Comparison of ENCODE assay signal across 1 cellular context in the genomic region with DNA sequence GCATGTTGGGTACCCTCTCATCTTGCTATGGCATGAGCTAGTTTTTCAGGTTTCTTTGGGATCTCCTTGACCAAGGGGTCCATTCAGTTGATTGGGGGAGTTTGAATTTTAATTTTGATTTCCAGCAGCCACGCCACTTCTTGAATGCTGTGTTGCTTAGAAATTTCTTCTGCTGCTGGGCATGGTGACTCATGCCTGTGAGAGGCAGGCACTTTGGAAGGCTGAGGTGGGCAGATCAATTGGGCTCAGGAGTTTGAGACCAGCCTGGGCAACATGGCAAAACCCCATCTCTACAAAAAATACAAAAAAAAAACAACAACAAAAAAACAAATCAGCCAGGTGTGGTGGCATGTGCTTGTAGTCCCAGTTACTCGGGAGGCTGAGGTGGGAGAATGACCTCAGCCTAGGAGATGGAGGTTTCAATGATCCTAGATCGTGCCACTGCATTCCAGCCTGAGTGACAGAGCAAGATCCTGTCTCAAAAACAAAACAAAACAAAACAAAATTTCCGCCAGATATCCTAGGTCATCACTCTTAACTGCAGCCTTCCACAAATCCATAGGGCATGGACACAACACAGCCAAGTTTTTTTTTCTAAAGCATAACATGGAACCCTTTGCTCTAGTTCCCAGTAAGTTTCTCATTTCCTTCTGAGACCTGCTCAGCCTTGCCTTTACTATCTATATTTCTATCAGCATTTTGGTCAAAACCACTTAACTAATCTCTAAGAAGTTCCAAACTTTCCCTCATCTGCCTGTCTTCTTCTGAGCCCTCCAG.
TF ChIP-seq lines count a peak whose summit lies in the region.

No MANE protein-coding gene starts in this region.

TF ChIP-seq in H1, 55 proteins besides CTCF, POLR2A, EP300 and RAD21:
- TF ChIP-seq ZNF274 (IDR thresholded peaks at IDR 0.05; ENCODE audit: borderline replicate concordance, extremely low read depth, low read length) (no peak), MAFK (IDR thresholded peaks at IDR 0.05; ENCODE audit: low read depth, low read length) (no peak), SAP30 (IDR thresholded peaks at IDR 0.05; ENCODE audit: insufficient read depth, insufficient replicate concordance, low read length) (no peak), RXRA (IDR thresholded peaks at IDR 0.05; ENCODE audit: insufficient read depth, low read depth, low read length) (no peak), JUN (IDR thresholded peaks at IDR 0.05; ENCODE audit: low read depth, low read length) (no peak), USF2 (IDR thresholded peaks at IDR 0.05; ENCODE audit: low read length) (no peak), HDAC2 (IDR thresholded peaks at IDR 0.05; ENCODE audit: borderline replicate concordance in 1 of 2, low read depth in 2 of 2, low read length in 2 of 2) (no peak), SIRT6 (IDR thresholded peaks at IDR 0.05; ENCODE audit: low read length) (no peak), CBX8 (IDR thresholded peaks at IDR 0.05; ENCODE audit: borderline replicate concordance, low read depth, low read length) (no peak), E2F6 (IDR thresholded peaks at IDR 0.05) (no peak), SIX5 (IDR thresholded peaks at IDR 0.05; ENCODE audit: low read depth, low read length) (no peak), RNF2 (IDR thresholded peaks at IDR 0.05; ENCODE audit: borderline replicate concordance, low read depth, low read length, missing control alignments, poor library complexity, severe bottlenecking) (no peak), KDM1A (IDR thresholded peaks at IDR 0.05; ENCODE audit: borderline replicate concordance, low read length) (no peak), CEBPB (IDR thresholded peaks at IDR 0.05; ENCODE audit: low read depth, low read length) (no peak), HDAC6 (IDR thresholded peaks at IDR 0.05; ENCODE audit: low read depth, low read length) (no peak), SRF (IDR thresholded peaks at IDR 0.05; ENCODE audit: low read depth, low read length) (no peak), POU5F1 (IDR thresholded peaks at IDR 0.05; ENCODE audit: low read depth, low read length) (no peak), GTF2F1 (IDR thresholded peaks at IDR 0.05; ENCODE audit: borderline replicate concordance, low read depth, low read length) (no peak), CHD7 (IDR thresholded peaks at IDR 0.05; ENCODE audit: insufficient replicate concordance, low read length) (no peak)
